ENCODE assay signal across 8 cellular contexts in the genomic region with DNA sequence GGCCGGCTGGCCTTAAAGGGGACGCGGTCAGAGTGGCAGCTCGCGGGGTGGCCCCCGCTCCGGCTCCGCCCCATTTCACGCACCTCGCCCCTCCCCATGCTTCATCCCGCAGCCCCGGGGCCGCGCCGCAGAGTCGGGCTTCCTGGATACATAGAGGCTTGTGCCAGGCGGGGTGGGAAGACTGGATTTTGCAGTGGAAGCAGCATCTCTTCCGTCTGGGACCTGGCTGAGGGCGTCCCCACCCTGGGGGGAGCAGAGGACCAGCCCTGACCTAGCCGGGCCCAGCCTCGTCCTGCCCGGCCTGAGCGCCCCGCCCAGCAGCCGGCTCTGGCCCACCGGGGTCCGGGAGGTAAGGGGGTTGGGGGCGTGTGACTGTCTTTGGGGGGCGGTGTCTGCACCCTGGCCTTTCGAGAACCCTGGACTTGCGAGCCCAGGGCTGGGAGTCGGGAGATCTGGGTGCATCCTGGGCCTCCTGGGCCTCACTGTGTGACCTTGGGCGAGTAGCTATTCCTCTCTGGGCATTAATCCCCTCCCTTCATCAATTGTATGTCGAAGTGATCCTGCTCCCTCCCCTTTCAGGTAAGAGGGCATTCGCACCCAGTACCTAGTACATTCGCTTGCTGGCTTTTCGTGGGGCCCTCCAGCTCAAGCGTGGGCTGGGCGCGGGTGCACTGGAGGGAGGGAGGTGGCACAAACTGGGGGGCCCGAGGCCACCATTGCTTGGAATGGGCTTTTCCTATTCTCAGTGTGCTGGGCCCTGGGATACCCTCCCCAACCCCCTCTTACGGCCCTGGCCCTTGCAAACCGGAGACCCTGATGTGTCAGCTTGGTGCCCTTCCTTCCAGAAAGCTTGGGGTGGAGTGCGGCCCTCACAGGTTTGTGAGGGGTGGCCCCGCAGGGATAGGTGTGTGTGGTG. TPM values are rescaled to one million over a fixed set of nuclear protein-coding genes. Genes with fewer than 3 reads are reported as not detected.
DNase-seq lines count a peak whose midpoint lies in the region; ATAC-seq, FAIRE-seq and TF ChIP-seq lines count a peak whose summit lies in the region.

A gene with protein sequence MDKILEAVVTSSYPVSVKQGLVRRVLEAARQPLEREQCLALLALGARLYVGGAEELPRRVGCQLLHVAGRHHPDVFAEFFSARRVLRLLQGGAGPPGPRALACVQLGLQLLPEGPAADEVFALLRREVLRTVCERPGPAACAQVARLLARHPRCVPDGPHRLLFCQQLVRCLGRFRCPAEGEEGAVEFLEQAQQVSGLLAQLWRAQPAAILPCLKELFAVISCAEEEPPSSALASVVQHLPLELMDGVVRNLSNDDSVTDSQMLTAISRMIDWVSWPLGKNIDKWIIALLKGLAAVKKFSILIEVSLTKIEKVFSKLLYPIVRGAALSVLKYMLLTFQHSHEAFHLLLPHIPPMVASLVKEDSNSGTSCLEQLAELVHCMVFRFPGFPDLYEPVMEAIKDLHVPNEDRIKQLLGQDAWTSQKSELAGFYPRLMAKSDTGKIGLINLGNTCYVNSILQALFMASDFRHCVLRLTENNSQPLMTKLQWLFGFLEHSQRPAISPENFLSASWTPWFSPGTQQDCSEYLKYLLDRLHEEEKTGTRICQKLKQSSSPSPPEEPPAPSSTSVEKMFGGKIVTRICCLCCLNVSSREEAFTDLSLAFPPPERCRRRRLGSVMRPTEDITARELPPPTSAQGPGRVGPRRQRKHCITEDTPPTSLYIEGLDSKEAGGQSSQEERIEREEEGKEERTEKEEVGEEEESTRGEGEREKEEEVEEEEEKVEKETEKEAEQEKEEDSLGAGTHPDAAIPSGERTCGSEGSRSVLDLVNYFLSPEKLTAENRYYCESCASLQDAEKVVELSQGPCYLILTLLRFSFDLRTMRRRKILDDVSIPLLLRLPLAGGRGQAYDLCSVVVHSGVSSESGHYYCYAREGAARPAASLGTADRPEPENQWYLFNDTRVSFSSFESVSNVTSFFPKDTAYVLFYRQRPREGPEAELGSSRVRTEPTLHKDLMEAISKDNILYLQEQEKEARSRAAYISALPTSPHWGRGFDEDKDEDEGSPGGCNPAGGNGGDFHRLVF (plus strand): TSS at position 111 of the 916 bp plus-strand sequence. CDS start 7,327 bp downstream, outside the sequence.

- H3K4me1 ChIP-seq in adrenal gland (replicated peaks in 1 of 2) = peaks cover 36 to 67% of the 10 kb centered on the region in 2 donors
- H3K4me1 ChIP-seq in kidney (ENCODE audit: control insufficient read depth in 1 of 2, insufficient read depth in 1 of 2, low read depth in 1 of 2, low read length in 2 of 2) = peaks cover 14 to 26% of the 10 kb centered on the region in 2 donors
- H3K4me1 ChIP-seq in suprapubic skin = peaks cover 31% of the 10 kb centered on the region

- no peaks in the 10 kb centered on the region for H3K36me3 ChIP-seq in adrenal gland (replicated peaks in 1 of 2)
- H3K36me3 ChIP-seq in kidney (ENCODE audit: control insufficient read depth in 1 of 2, insufficient read depth in 2 of 2, low read length in 2 of 2) = no peaks in the 10 kb centered on the region
- no peaks in the 10 kb centered on the region for H3K36me3 ChIP-seq in suprapubic skin

- DNase-seq in AG10803 (ENCODE audit: low read depth) (no peak), adrenal gland (peak in 2 of 7 donors; percentile 21 to 40), kidney (peak; percentile 85), suprapubic skin (ENCODE audit: low spot score in 2 of 2) (peak; percentile 58 to 72), NOMO-1 treated with DMSO at 0.1 percent for 48 hours (lab: John Stamatoyannopoulos, UW; ENCODE audit: unreplicated experiment) (no peak)

- WGBS in adrenal gland, 4 donors = 5 to 21% (median 10%) methylated on average over 9 to 45 of the region's 45 CpGs
- 27% methylated on average over 24 of the region's 45 CpGs for WGBS in suprapubic skin

- ATAC-seq in HG02884 (IDR thresholded peaks at IDR 0.05; ENCODE audit: unreplicated experiment) = peak; percentile 16
- no peak for ATAC-seq in HG02938 (IDR thresholded peaks at IDR 0.05; ENCODE audit: unreplicated experiment)
- no peak for ATAC-seq in HG03521 (IDR thresholded peaks at IDR 0.05; ENCODE audit: unreplicated experiment)

- TF ChIP-seq CTCF in AG10803 (conservative IDR thresholded peaks at IDR 0.05; ENCODE audit: low read length) (no peak), adrenal gland (IDR thresholded peaks at IDR 0.05) (no peak), kidney (IDR thresholded peaks at IDR 0.05; ENCODE audit: borderline replicate concordance, extremely low read depth, insufficient read depth) (no peak), suprapubic skin (IDR thresholded peaks at IDR 0.05) (no peak)

- FAIRE-seq in kidney (lab: Jason Lieb, UNC) = no peak

- intact Hi-C loops in adrenal gland (cut with DNase I) (loop anchor here in 1 of 2 donors (2.0 kb wide), 1 partner anchor 228 kb away; a partner anchor contains a TSS), kidney (cut with DNase I) (no loop called here)

- H3K27me3 ChIP-seq in adrenal gland (no peaks in the 10 kb centered on the region), suprapubic skin (no peaks in the 10 kb centered on the region)

- TF ChIP-seq POLR2A in adrenal gland (IDR thresholded peaks at IDR 0.05) (peak in 1 of 2 donors; percentile 21), suprapubic skin (IDR thresholded peaks at IDR 0.05) (no peak)

- H3K27ac ChIP-seq in adrenal gland (peak within 1 kb of the TSS; percentile 87 to 97 (median 91)), kidney (ENCODE audit: low read depth in 2 of 2, low read length in 2 of 2) (peak within 1 kb of the TSS; percentile 82 to 85), suprapubic skin (peak within 1 kb of the TSS; percentile 40)

- H3K9me3 ChIP-seq in adrenal gland (replicated peaks in 1 of 3) = no peaks in the 10 kb centered on the region
- H3K9me3 ChIP-seq in kidney (ENCODE audit: control insufficient read depth in 1 of 2, low read length in 2 of 2) = no peaks in the 10 kb centered on the region
- no peaks in the 10 kb centered on the region for H3K9me3 ChIP-seq in suprapubic skin

- H3K4me3 ChIP-seq in AG10803 (ENCODE audit: low read length) = peak within 1 kb of the TSS; percentile 95
- H3K4me3 ChIP-seq in adrenal gland = peak within 1 kb of the TSS; percentile 73 to 97 (median 90)
- peak within 1 kb of the TSS; percentile 87 to 93 for H3K4me3 ChIP-seq in kidney (ENCODE audit: low read length in 2 of 2)
- H3K4me3 ChIP-seq in suprapubic skin = peak within 1 kb of the TSS; percentile 66

- TF ChIP-seq EP300 in suprapubic skin (IDR thresholded peaks at IDR 0.05) = no peak

- peak within 1 kb of the TSS; percentile 74 to 80 for H3K9ac ChIP-seq in kidney (ENCODE audit: low read length in 2 of 2)

RNA-seq across cellular contexts. Expression of the gene that starts here (rescaled TPM):
- total RNA-seq in adrenal gland = 10 to 100 TPM; 23.4 to 47.9 (median 34.2) TPM
- polyA plus RNA-seq in adrenal gland = 10 to 100 TPM; 16.5 to 75.9 (median 30.1) TPM
- total RNA-seq in kidney = 7.7 TPM
- polyA plus RNA-seq in kidney (ENCODE audit: insufficient read depth, low read depth, low replicate concordance) = 4.0 TPM
- total RNA-seq in suprapubic skin = 1 to 10 TPM; 2.3 to 9.6 (median 5.6) TPM

Comparison
In these comparisons a context has a peak if more than half of its experiments do, and no peak if none do; other contexts are left out.
1. DNase-seq: peak in kidney (single experiment) and suprapubic skin (2 of 2); none in AG10803 (single experiment) and NOMO-1 treated with DMSO at 0.1 percent for 48 hours (single experiment).
2. H3K27ac ChIP-seq: peak in every context shown above with its lines; median percentile 91 in adrenal gland; 84 in kidney; 40 in suprapubic skin.
3. Peak in every context shown above with its lines, with median percentiles within 50 percentile points of each other: H3K4me3 ChIP-seq.